ENCODE assay signal across 15 cellular contexts in genomic region chr5:174426388-174426787, GRCh38.
DNase-seq lines count a peak whose midpoint lies in the region; TF ChIP-seq lines count a peak whose summit lies in the region.
"Had no signal": no experiment of that assay in that cellular context is flagged by ENCODE, and none has a peak within 500 bp of the region (broad histone marks: within the 10 kb centered on the region; RNA-seq: fewer than 3 reads in every experiment).

No MANE protein-coding gene starts in this region.

- H3K27me3 ChIP-seq in A673 (replicated peaks; ENCODE audit: insufficient read depth, low read depth, low read length, poor library complexity): no peaks in the 10 kb centered on the region
- no peaks in the 10 kb centered on the region for H3K27me3 ChIP-seq in mesendoderm (ENCODE audit: insufficient read depth, low read length, poor library complexity)
- H3K27me3 ChIP-seq in stomach: peaks cover 0 to 29% (median 0%) of the 10 kb centered on the region in 3 donors
- H3K27me3 ChIP-seq: BE2C had no signal

- no peak overlapping the region for H2AK5ac ChIP-seq in mesendoderm (ENCODE audit: low read length)

- no peak overlapping the region for H3K27ac Mint-ChIP-seq in chondrocyte (ENCODE audit: unreplicated experiment)
- H3K27ac Mint-ChIP-seq: CD4-positive, CD25-positive, alpha-beta regulatory T cell had no signal

- H3K18ac ChIP-seq in mesendoderm (ENCODE audit: low read length): peak overlapping the region; percentile 82

- H2BK15ac ChIP-seq in mesendoderm (replicated peaks; ENCODE audit: low read depth): no peak overlapping the region

- no peak overlapping the region for H4K5ac ChIP-seq in mesendoderm (ENCODE audit: low read length)

- H3K56ac ChIP-seq in mesendoderm (ENCODE audit: low read length): no peak overlapping the region

- H3K4ac ChIP-seq in mesendoderm (ENCODE audit: low read depth, low read length): no peak overlapping the region

- H3K9me3 Mint-ChIP-seq in chondrocyte (ENCODE audit: low read depth): no peaks in the 10 kb centered on the region

- no peak overlapping the region for H3K23ac ChIP-seq in mesendoderm (ENCODE audit: low read length)

- no peaks in the 10 kb centered on the region for H3K36me3 Mint-ChIP-seq in chondrocyte (ENCODE audit: low read depth)
- H3K36me3 Mint-ChIP-seq: CD4-positive, CD25-positive, alpha-beta regulatory T cell had no signal

- DNase-seq in A673 (ENCODE audit: low spot score) (peak; percentile 83), D341Med (ENCODE audit: low spot score) (peak; percentile 40), NCI-H748 (lab: John Stamatoyannopoulos, UW; ENCODE audit: unreplicated experiment) (peak; percentile 88), mesendoderm (no peak), stomach (no peak), chondrocyte (ENCODE audit: low spot score) (no peak), epidermal melanocyte (ENCODE audit: insufficient read length, low spot score) (no peak)
- DNase-seq: ACHN; BE2C; C1 segment of cervical spinal cord; CD4-positive, CD25-positive, alpha-beta regulatory T cell; DMS79 treated with DMSO at 0.1 percent for 48 hours; GF-D8; GOT3; H7 had no signal

- H4K8ac ChIP-seq in mesendoderm (ENCODE audit: low read depth, low read length): no peak overlapping the region

- no peaks in the 10 kb centered on the region for H3K9me3 ChIP-seq in A673 (ENCODE audit: low read depth, low read length, poor library complexity, severe bottlenecking)
- H3K9me3 ChIP-seq in stomach: no peaks in the 10 kb centered on the region
- H3K9me3 ChIP-seq: BE2C had no signal

- peaks cover 7% of the 10 kb centered on the region for H3K27me3 Mint-ChIP-seq in chondrocyte (ENCODE audit: low read depth)
- H3K27me3 Mint-ChIP-seq: CD4-positive, CD25-positive, alpha-beta regulatory T cell had no signal

- H3K4me1 Mint-ChIP-seq in chondrocyte (ENCODE audit: low read depth): no peaks in the 10 kb centered on the region
- H3K4me1 Mint-ChIP-seq: CD4-positive, CD25-positive, alpha-beta regulatory T cell had no signal

- no peak overlapping the region for H3K9ac ChIP-seq in mesendoderm (ENCODE audit: low read length)

- no peak overlapping the region for H3K27ac ChIP-seq in A673 (ENCODE audit: low read depth, low read length, poor library complexity, severe bottlenecking)
- peak overlapping the region; percentile 65 for H3K27ac ChIP-seq in mesendoderm (ENCODE audit: low read depth, low read length)
- no peak overlapping the region for H3K27ac ChIP-seq in stomach

- H3K36me3 ChIP-seq in A673 (ENCODE audit: insufficient read depth, low read length, poor library complexity, severe bottlenecking) (no peaks in the 10 kb centered on the region), mesendoderm (ENCODE audit: control insufficient read depth, insufficient read depth, low read length) (no peaks in the 10 kb centered on the region), stomach (no peaks in the 10 kb centered on the region)
- H3K36me3 ChIP-seq: BE2C had no signal

- intact Hi-C loops in A673 (cut with micrococcal nuclease; ENCODE audit: unreplicated experiment) (loop anchor here (5.0 kb wide), 1 partner anchor 106 kb away; no protein-coding TSS in a partner anchor), stomach (cut with DNase I; ENCODE audit: low total_unique reads) (no loop called here)

- BruUV-seq in A673 (replicated peaks; lab: Mats Ljungman, UMichigan): no TSS peak

- no peak overlapping the region for H3K4me3 ChIP-seq in A673 (ENCODE audit: low read depth, low read length, poor library complexity, severe bottlenecking)
- no peak overlapping the region for H3K4me3 ChIP-seq in mesendoderm (ENCODE audit: low read length)
- no peak overlapping the region for H3K4me3 ChIP-seq in stomach

- POLR2A ChIA-PET in A673 (lab: Charles Lee; ENCODE audit: low non-redundant PET): no interaction called here

- no peak for TF ChIP-seq POLR2A in stomach (IDR thresholded peaks at IDR 0.05)

- H3K79me1 ChIP-seq in mesendoderm (ENCODE audit: low read length): no peaks in the 10 kb centered on the region

- H3K4me2 ChIP-seq in mesendoderm (ENCODE audit: low read length): no peak overlapping the region

- no CpG with 5 or more reads among the region's 1 CpG for WGBS in mesendoderm (ENCODE audit: extremely low coverage, insufficient coverage, low lambda C conversion rate)
- WGBS in stomach, 5 donors: 62 to 89% (median 70%) methylated on average over 1 of the region's 1 CpG

- no peak overlapping the region for H3K4me3 Mint-ChIP-seq in chondrocyte (ENCODE audit: unreplicated experiment)

- TF ChIP-seq CTCF in A673 (conservative IDR thresholded peaks at IDR 0.05; ENCODE audit: low read depth, low read length) (no peak), stomach (IDR thresholded peaks at IDR 0.05) (no peak), chondrocyte (IDR thresholded peaks at IDR 0.05) (no peak)

- CTCF ChIA-PET in A673 (lab: Charles Lee): no interaction called here

- H2BK5ac ChIP-seq in mesendoderm (ENCODE audit: low read length): no peak overlapping the region

- peak overlapping the region; percentile 94 for H2BK120ac ChIP-seq in mesendoderm (ENCODE audit: low read depth, low read length)

- H3K4me1 ChIP-seq in A673 (ENCODE audit: insufficient read depth, low read length, poor library complexity, severe bottlenecking) (peaks cover 7% of the 10 kb centered on the region), mesendoderm (ENCODE audit: control insufficient read depth, low read depth, low read length) (peaks cover 6% of the 10 kb centered on the region), stomach (peaks cover 0 to 4% (median 0%) of the 10 kb centered on the region in 4 donors)

- H3K79me2 ChIP-seq in mesendoderm (ENCODE audit: control insufficient read depth, insufficient read depth, low read length): no peaks in the 10 kb centered on the region

- no peak for TF ChIP-seq EP300 in stomach (IDR thresholded peaks at IDR 0.05)

Comparison
In these comparisons a context has a peak if more than half of its experiments do, and no peak if none do; other contexts are left out.
1. DNase-seq: peak in A673 (single experiment), D341Med (single experiment) and NCI-H748 (single experiment); none in mesendoderm (single experiment), stomach (single experiment), chondrocyte (single experiment) and epidermal melanocyte (single experiment).